Comparison of ENCODE assay signal across 26 cellular contexts in the genomic region with DNA sequence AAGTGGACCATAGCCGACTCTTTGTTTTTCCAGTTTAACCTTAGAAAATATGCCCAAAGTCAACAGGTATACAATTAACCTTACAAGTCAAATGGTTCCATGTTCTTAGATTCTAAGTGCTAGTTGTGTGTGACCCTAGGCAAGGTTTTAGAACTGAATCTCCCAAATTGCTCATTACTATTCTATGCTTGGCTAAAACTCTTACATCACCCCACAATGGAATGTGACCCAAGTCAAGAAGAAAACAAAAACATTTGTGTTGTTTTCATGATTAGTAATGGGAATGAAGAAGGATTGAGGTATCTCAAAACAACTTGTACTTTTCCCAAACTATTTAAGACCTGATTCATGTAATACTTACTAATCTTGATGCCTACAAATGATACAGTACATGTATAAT.
DNase-seq lines count a peak whose midpoint lies in the region; ATAC-seq, FAIRE-seq and TF ChIP-seq lines count a peak whose summit lies in the region.
"Had no signal": no experiment of that assay in that cellular context is flagged by ENCODE, and none has a peak within 500 bp of the region (broad histone marks: within the 10 kb centered on the region; RNA-seq: fewer than 3 reads in every experiment).

No MANE protein-coding gene starts in this region.

- no peaks in the 10 kb centered on the region for H3K36me3 Mint-ChIP-seq in activated CD4-positive, alpha-beta T cell treated with anti-CD3 and anti-CD28 coated beads, Interleukin-2, amount 10 ng/mL, durations not matched to agents 24 days and 14 days (ENCODE audit: low read depth)
- H3K36me3 Mint-ChIP-seq in activated CD4-positive, alpha-beta T cell treated with anti-CD3 and anti-CD28 coated beads for 36 hours (ENCODE audit: low read depth), result peaks cover under 1% of the 10 kb centered on the region
- H3K36me3 Mint-ChIP-seq in astrocyte (ENCODE audit: low read depth, unreplicated experiment), result no peaks in the 10 kb centered on the region
- no peaks in the 10 kb centered on the region for H3K36me3 Mint-ChIP-seq in activated T-helper 17 cell treated with anti-CD3 and anti-CD28 coated beads, Interleukin-2, amount 50 U/mL, for 72 hours (ENCODE audit: low read depth)
- no peaks in the 10 kb centered on the region for H3K36me3 Mint-ChIP-seq in nephron progenitor cell (ENCODE audit: low read depth)

- no peak for FAIRE-seq in astrocyte (lab: Jason Lieb, UNC)
- FAIRE-seq: keratinocyte had no signal

- H3K4me2 ChIP-seq in astrocyte (ENCODE audit: low read length), result no peak overlapping the region

- H3K9ac ChIP-seq in astrocyte (ENCODE audit: low read length), result no peak overlapping the region

- CTCF ChIA-PET in activated CD4-positive, alpha-beta T cell treated with anti-CD3 and anti-CD28 coated beads for 36 hours (lab: Charles Lee), result interaction anchor here (0.9 to 3.0 kb wide), 5 partner anchors 9 to 194 kb away, joined by 3 to 56 read pairs (median 5); no protein-coding TSS in a partner anchor

- no peaks in the 10 kb centered on the region for H3K27me3 ChIP-seq in astrocyte (ENCODE audit: insufficient read depth, low read length)
- H3K27me3 ChIP-seq: dorsolateral prefrontal cortex, gastrocnemius medialis, tibial artery had no signal

- intact Hi-C loops in activated CD4-positive, alpha-beta T cell treated with anti-CD3 and anti-CD28 coated beads, Interleukin-2, amount 10 ng/mL, durations not matched to agents 24 days and 14 days (cut with micrococcal nuclease), result no loop called here
- intact Hi-C loops in activated CD4-positive, alpha-beta T cell treated with anti-CD3 and anti-CD28 coated beads for 36 hours (cut with DNase I, micrococcal nuclease), result loop anchor here in 1 of 2 experiments (5.0 kb wide), 1 partner anchor 357 kb away; no protein-coding TSS in a partner anchor

- TF ChIP-seq CTCF in astrocyte (IDR thresholded peaks at IDR 0.05; ENCODE audit: insufficient read depth, low read depth, low read length) (no peak), nephron progenitor cell (IDR thresholded peaks at IDR 0.05) (no peak)

- no peak overlapping the region for H2AFZ ChIP-seq in astrocyte (ENCODE audit: low read depth, low read length)

- no peaks in the 10 kb centered on the region for H3K79me2 ChIP-seq in astrocyte (ENCODE audit: insufficient read depth, low read length)

- peaks cover 4% of the 10 kb centered on the region for H3K4me1 Mint-ChIP-seq in activated CD4-positive, alpha-beta T cell treated with anti-CD3 and anti-CD28 coated beads, Interleukin-2, amount 10 ng/mL, durations not matched to agents 24 days and 14 days
- no peaks in the 10 kb centered on the region for H3K4me1 Mint-ChIP-seq in activated CD4-positive, alpha-beta T cell treated with anti-CD3 and anti-CD28 coated beads for 36 hours
- peaks cover 29% of the 10 kb centered on the region for H3K4me1 Mint-ChIP-seq in astrocyte (ENCODE audit: low read depth, unreplicated experiment)
- peaks cover 5% of the 10 kb centered on the region for H3K4me1 Mint-ChIP-seq in activated T-helper 17 cell treated with anti-CD3 and anti-CD28 coated beads, Interleukin-2, amount 50 U/mL, for 72 hours
- H3K4me1 Mint-ChIP-seq in nephron progenitor cell, result no peaks in the 10 kb centered on the region
- H3K4me1 Mint-ChIP-seq: activated B cell treated with CpG ODN at 0.5 μM for 24 hours, B cell had no signal

- no peak for ATAC-seq in activated CD4-positive, alpha-beta T cell treated with anti-CD3 and anti-CD28 coated beads for 36 hours
- ATAC-seq in activated T-helper 17 cell treated with anti-CD3 and anti-CD28 coated beads, Interleukin-2, amount 50 U/mL, for 72 hours (replicated peaks), result no peak
- ATAC-seq: activated CD8-positive, alpha-beta T cell treated with anti-CD3 and anti-CD28 coated beads for 36 hours; gastrocnemius medialis had no signal

- peaks cover 26% of the 10 kb centered on the region for H3K27me3 Mint-ChIP-seq in activated CD4-positive, alpha-beta T cell treated with anti-CD3 and anti-CD28 coated beads, Interleukin-2, amount 10 ng/mL, durations not matched to agents 24 days and 14 days
- H3K27me3 Mint-ChIP-seq in activated CD4-positive, alpha-beta T cell treated with anti-CD3 and anti-CD28 coated beads for 36 hours, result no peaks in the 10 kb centered on the region
- no peaks in the 10 kb centered on the region for H3K27me3 Mint-ChIP-seq in astrocyte (ENCODE audit: low read depth, unreplicated experiment)
- H3K27me3 Mint-ChIP-seq in activated T-helper 17 cell treated with anti-CD3 and anti-CD28 coated beads, Interleukin-2, amount 50 U/mL, for 72 hours, result no peaks in the 10 kb centered on the region
- peaks cover 12% of the 10 kb centered on the region for H3K27me3 Mint-ChIP-seq in nephron progenitor cell (ENCODE audit: low read depth, poor library complexity)
- H3K27me3 Mint-ChIP-seq: activated B cell treated with CpG ODN at 0.5 μM for 24 hours; stimulated activated naive CD8-positive, alpha-beta T cell treated with anti-CD3 and anti-CD28 coated beads, Interleukin-15, Interleukin-2, amounts not matched to agents 100 ng/mL and 50 ng/mL, for 24 hours had no signal

- H3K27ac ChIP-seq in astrocyte (ENCODE audit: low read depth, low read length), result no peak overlapping the region
- H3K27ac ChIP-seq: 22Rv1, dorsolateral prefrontal cortex, gastrocnemius medialis, SK-N-MC, tibial artery had no signal

- POLR2A ChIA-PET in activated CD4-positive, alpha-beta T cell treated with anti-CD3 and anti-CD28 coated beads for 36 hours (lab: Charles Lee), result no interaction called here

- peak; percentile 2 for DNase-seq in activated CD4-positive, alpha-beta T cell treated with anti-CD3 and anti-CD28 coated beads, Interleukin-2, amount 10 ng/mL, durations not matched to agents 24 days and 14 days
- no peak for DNase-seq in activated CD4-positive, alpha-beta T cell treated with anti-CD3 and anti-CD28 coated beads for 36 hours
- DNase-seq in astrocyte (ENCODE audit: low read depth), result peak; percentile 7
- DNase-seq in iris pigment epithelial cell (ENCODE audit: low read depth), result peak; percentile 69
- DNase-seq in NCI-H1092 treated with DMSO at 0.1 percent for 48 hours (lab: John Stamatoyannopoulos, UW), result no peak
- DNase-seq in T-helper 2 cell, result no peak
- DNase-seq in nephron progenitor cell, result no peak
- DNase-seq: activated B cell treated with CpG ODN at 0.5 μM for 24 hours; activated CD8-positive, alpha-beta T cell treated with anti-CD3 and anti-CD28 coated beads for 36 hours; amniotic stem cell; DND-41; dorsolateral prefrontal cortex; gastrocnemius medialis; NCI-H146; NCI-H69; occipital lobe; retina; RPMI8226; stimulated activated CD4-positive, alpha-beta T cell treated with anti-CD3 and anti-CD28 coated beads, Interleukin-4, amount 100 ng/mL, for 4 hours; tibial artery had no signal

- no peaks in the 10 kb centered on the region for H3K9me3 ChIP-seq in astrocyte (ENCODE audit: insufficient read depth, low read depth, low read length)
- H3K9me3 ChIP-seq: gastrocnemius medialis, tibial artery had no signal

- no peaks in the 10 kb centered on the region for H4K20me1 ChIP-seq in astrocyte (ENCODE audit: insufficient read depth, low read length)

- no peaks in the 10 kb centered on the region for H3K4me1 ChIP-seq in astrocyte (ENCODE audit: insufficient read depth, low read length)
- H3K4me1 ChIP-seq: gastrocnemius medialis had no signal

- H3K4me3 ChIP-seq in astrocyte (ENCODE audit: insufficient read depth, low read depth, low read length), result no peak overlapping the region
- H3K4me3 ChIP-seq: dorsolateral prefrontal cortex, gastrocnemius medialis, SK-N-MC, tibial artery had no signal

- H3K9me3 Mint-ChIP-seq in activated CD4-positive, alpha-beta T cell treated with anti-CD3 and anti-CD28 coated beads, Interleukin-2, amount 10 ng/mL, durations not matched to agents 24 days and 14 days, result peaks cover 5% of the 10 kb centered on the region
- H3K9me3 Mint-ChIP-seq in activated CD4-positive, alpha-beta T cell treated with anti-CD3 and anti-CD28 coated beads for 36 hours (ENCODE audit: low read depth), result peaks cover under 1% of the 10 kb centered on the region
- H3K9me3 Mint-ChIP-seq in astrocyte (ENCODE audit: unreplicated experiment) (no peaks in the 10 kb centered on the region), nephron progenitor cell (no peaks in the 10 kb centered on the region)
- H3K9me3 Mint-ChIP-seq in activated T-helper 17 cell treated with anti-CD3 and anti-CD28 coated beads, Interleukin-2, amount 50 U/mL, for 72 hours, result peaks cover under 1% of the 10 kb centered on the region
- H3K9me3 Mint-ChIP-seq: activated B cell treated with CpG ODN at 0.5 μM for 24 hours had no signal

- H3K36me3 ChIP-seq in astrocyte (ENCODE audit: insufficient read depth, low read length), result no peaks in the 10 kb centered on the region
- H3K36me3 ChIP-seq: gastrocnemius medialis, tibial artery had no signal

- no peak overlapping the region for H3K27ac Mint-ChIP-seq in activated CD4-positive, alpha-beta T cell treated with anti-CD3 and anti-CD28 coated beads, Interleukin-2, amount 10 ng/mL, durations not matched to agents 24 days and 14 days
- H3K27ac Mint-ChIP-seq in activated CD4-positive, alpha-beta T cell treated with anti-CD3 and anti-CD28 coated beads for 36 hours, result no peak overlapping the region
- H3K27ac Mint-ChIP-seq in astrocyte (ENCODE audit: unreplicated experiment) (no peak overlapping the region), nephron progenitor cell (no peak overlapping the region)
- H3K27ac Mint-ChIP-seq in activated T-helper 17 cell treated with anti-CD3 and anti-CD28 coated beads, Interleukin-2, amount 50 U/mL, for 72 hours, result no peak overlapping the region
- H3K27ac Mint-ChIP-seq: activated B cell treated with CpG ODN at 0.5 μM for 24 hours; activated CD8-positive, alpha-beta T cell treated with anti-CD3 and anti-CD28 coated beads for 36 hours; B cell; stimulated activated naive CD8-positive, alpha-beta T cell treated with anti-CD3 and anti-CD28 coated beads, Interleukin-15, Interleukin-2, amounts not matched to agents 100 ng/mL and 50 ng/mL, for 24 hours had no signal

- no peak overlapping the region for H3K4me3 Mint-ChIP-seq in activated CD4-positive, alpha-beta T cell treated with anti-CD3 and anti-CD28 coated beads, Interleukin-2, amount 10 ng/mL, durations not matched to agents 24 days and 14 days
- no peak overlapping the region for H3K4me3 Mint-ChIP-seq in activated CD4-positive, alpha-beta T cell treated with anti-CD3 and anti-CD28 coated beads for 36 hours
- H3K4me3 Mint-ChIP-seq in astrocyte (ENCODE audit: unreplicated experiment), result no peak overlapping the region
- H3K4me3 Mint-ChIP-seq in activated T-helper 17 cell treated with anti-CD3 and anti-CD28 coated beads, Interleukin-2, amount 50 U/mL, for 72 hours, result no peak overlapping the region
- H3K4me3 Mint-ChIP-seq in nephron progenitor cell, result no peak overlapping the region
- H3K4me3 Mint-ChIP-seq: activated B cell treated with CpG ODN at 0.5 μM for 24 hours; activated CD8-positive, alpha-beta T cell treated with anti-CD3 and anti-CD28 coated beads for 36 hours; B cell; stimulated activated naive CD8-positive, alpha-beta T cell treated with anti-CD3 and anti-CD28 coated beads, Interleukin-15, Interleukin-2, amounts not matched to agents 100 ng/mL and 50 ng/mL, for 24 hours had no signal

Comparison
In these comparisons a context has a peak if more than half of its experiments do, and no peak if none do; other contexts are left out.
1. DNase-seq: peak in activated CD4-positive, alpha-beta T cell treated with anti-CD3 and anti-CD28 coated beads, Interleukin-2, amount 10 ng/mL, durations not matched to agents 24 days and 14 days (single experiment), astrocyte (single experiment) and iris pigment epithelial cell (single experiment); none in activated CD4-positive, alpha-beta T cell treated with anti-CD3 and anti-CD28 coated beads for 36 hours (single experiment), NCI-H1092 treated with DMSO at 0.1 percent for 48 hours (single experiment), T-helper 2 cell (0 of 5) and nephron progenitor cell (single experiment).